13 cellular contexts compared by ENCODE assay signal in the genomic region with DNA sequence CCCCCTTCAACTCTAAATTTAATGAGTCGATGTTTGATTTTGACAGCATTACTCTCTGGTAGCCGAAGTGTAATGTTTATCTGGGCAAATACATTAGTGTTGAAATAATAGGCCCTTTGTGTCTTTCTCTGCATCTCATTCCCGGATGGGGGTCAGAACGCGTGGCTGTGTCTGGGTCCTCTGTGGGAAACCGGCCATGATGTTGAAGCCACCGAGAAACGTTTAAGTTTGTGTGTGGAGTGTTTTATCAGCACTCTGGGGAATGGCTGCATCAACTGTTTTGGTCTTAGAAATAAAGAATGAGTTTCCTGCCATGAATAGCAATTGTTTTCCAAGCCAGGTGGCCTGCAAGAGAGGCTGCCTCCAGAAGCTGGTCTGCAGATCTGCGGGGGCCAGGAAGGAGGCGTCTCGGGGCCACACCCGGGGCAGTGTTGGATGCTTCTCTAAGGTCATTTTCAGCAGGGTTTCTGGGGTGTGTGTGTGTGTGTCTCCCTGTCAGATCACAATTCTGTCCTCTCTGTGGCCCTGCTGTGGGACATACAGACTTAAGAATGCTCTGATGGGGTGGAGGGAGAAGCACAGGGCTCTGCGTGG.
DNase-seq lines count a peak whose midpoint lies in the region; ATAC-seq and TF ChIP-seq lines count a peak whose summit lies in the region.
"Had no signal": no experiment of that assay in that cellular context is flagged by ENCODE, and none has a peak within 500 bp of the region (broad histone marks: within the 10 kb centered on the region; RNA-seq: fewer than 3 reads in every experiment).

No MANE protein-coding gene starts in this region.

- H3K36me3 Mint-ChIP-seq in activated naive CD4-positive, alpha-beta T cell treated with anti-CD3 and anti-CD28 coated beads, Interleukin-2, amount 50 U/mL, for 24 hours = peaks cover 18% of the 10 kb centered on the region
- H3K36me3 Mint-ChIP-seq in brain = peaks cover 42% of the 10 kb centered on the region
- peaks cover 37% of the 10 kb centered on the region for H3K36me3 Mint-ChIP-seq in type B pancreatic cell

- H3K27ac Mint-ChIP-seq in activated naive CD4-positive, alpha-beta T cell treated with anti-CD3 and anti-CD28 coated beads, Interleukin-2, amount 50 U/mL, for 24 hours = peak overlapping the region; percentile 73
- peak overlapping the region; percentile 75 to 97 (median 93) for H3K27ac Mint-ChIP-seq in brain
- peak overlapping the region; percentile 72 for H3K27ac Mint-ChIP-seq in type B pancreatic cell

- no peaks in the 10 kb centered on the region for H3K27me3 ChIP-seq in A673 (replicated peaks; ENCODE audit: insufficient read depth, low read depth, low read length, poor library complexity)
- H3K27me3 ChIP-seq: brain microvascular endothelial cell had no signal

- TF ChIP-seq CTCF in brain (conservative IDR thresholded peaks at IDR 0.05) (no peak), type B pancreatic cell (conservative IDR thresholded peaks at IDR 0.05) (no peak), A673 (conservative IDR thresholded peaks at IDR 0.05; ENCODE audit: low read depth, low read length) (no peak)

- CTCF ChIA-PET in A673 (lab: Charles Lee) = no interaction called here

- H3K4me3 Mint-ChIP-seq in activated naive CD4-positive, alpha-beta T cell treated with anti-CD3 and anti-CD28 coated beads, Interleukin-2, amount 50 U/mL, for 24 hours = no peak overlapping the region
- H3K4me3 Mint-ChIP-seq in brain (peak overlapping the region; percentile 36 to 73 (median 65)), type B pancreatic cell (peak overlapping the region; percentile 46)

- POLR2A ChIA-PET in A673 (lab: Charles Lee; ENCODE audit: low non-redundant PET) = no interaction called here

- H3K36me3 ChIP-seq in A673 (ENCODE audit: insufficient read depth, low read length, poor library complexity, severe bottlenecking) = no peaks in the 10 kb centered on the region
- H3K36me3 ChIP-seq: brain microvascular endothelial cell, thoracic aorta had no signal

- no peak overlapping the region for H3K27ac ChIP-seq in A673 (ENCODE audit: low read depth, low read length, poor library complexity, severe bottlenecking)
- H3K27ac ChIP-seq: brain microvascular endothelial cell, thoracic aorta had no signal

- H3K9me3 Mint-ChIP-seq in activated naive CD4-positive, alpha-beta T cell treated with anti-CD3 and anti-CD28 coated beads, Interleukin-2, amount 50 U/mL, for 24 hours = no peaks in the 10 kb centered on the region
- peaks cover 0 to 13% (median 6%) of the 10 kb centered on the region in 5 experiments for H3K9me3 Mint-ChIP-seq in brain
- H3K9me3 Mint-ChIP-seq in type B pancreatic cell = peaks cover 6% of the 10 kb centered on the region

- no peaks in the 10 kb centered on the region for H3K9me3 ChIP-seq in A673 (ENCODE audit: low read depth, low read length, poor library complexity, severe bottlenecking)
- H3K9me3 ChIP-seq: thoracic aorta had no signal

- intact Hi-C loops in A673 (cut with micrococcal nuclease; ENCODE audit: unreplicated experiment) = no loop called here

- peaks cover 50% of the 10 kb centered on the region for H3K4me1 Mint-ChIP-seq in activated naive CD4-positive, alpha-beta T cell treated with anti-CD3 and anti-CD28 coated beads, Interleukin-2, amount 50 U/mL, for 24 hours
- H3K4me1 Mint-ChIP-seq in brain (peaks cover 63% of the 10 kb centered on the region), type B pancreatic cell (ENCODE audit: unreplicated experiment) (peaks cover 45% of the 10 kb centered on the region)

- no peak overlapping the region for H3K4me3 ChIP-seq in A673 (ENCODE audit: low read depth, low read length, poor library complexity, severe bottlenecking)
- H3K4me3 ChIP-seq: thoracic aorta had no signal

- H3K27me3 Mint-ChIP-seq in activated naive CD4-positive, alpha-beta T cell treated with anti-CD3 and anti-CD28 coated beads, Interleukin-2, amount 50 U/mL, for 24 hours = no peaks in the 10 kb centered on the region
- H3K27me3 Mint-ChIP-seq in brain (no peaks in the 10 kb centered on the region), type B pancreatic cell (no peaks in the 10 kb centered on the region)

- BruUV-seq in A673 (replicated peaks; lab: Mats Ljungman, UMichigan) = no TSS peak

- no peaks in the 10 kb centered on the region for H3K4me1 ChIP-seq in A673 (ENCODE audit: insufficient read depth, low read length, poor library complexity, severe bottlenecking)

- no peak for ATAC-seq in HG02973 (IDR thresholded peaks at IDR 0.05; ENCODE audit: unreplicated experiment)

- DNase-seq in activated naive CD4-positive, alpha-beta T cell treated with Interleukin-2 at 50 U/mL for 16 hours = no peak
- DNase-seq in mesenteric fat pad (ENCODE audit: low spot score) (peak; percentile 47), type B pancreatic cell (ENCODE audit: extremely low spot score, unreplicated experiment) (no peak), A673 (ENCODE audit: low spot score) (no peak), NCI-H1105 (lab: John Stamatoyannopoulos, UW) (no peak)
- DNase-seq: activated T-cell treated with anti-CD3 and anti-CD28 coated beads, Interleukin-2, amount 50 U/mL, for 1 hour; brain microvascular endothelial cell; GF-D8; NCI-H1048 had no signal
